ENCODE assay signal across 19 cellular contexts in genomic region chr13:51311957-51312520, GRCh38. TPM values are rescaled to one million over a fixed set of nuclear protein-coding genes. Genes with fewer than 3 reads are reported as not detected.
"Had no signal": no experiment of that assay in that cellular context is flagged by ENCODE, and none has a peak within 500 bp of the region (broad histone marks: within the 10 kb centered on the region; RNA-seq: fewer than 3 reads in every experiment).

No MANE protein-coding gene starts in this region.

- H3K4me3 ChIP-seq: body of pancreas, colonic mucosa had no signal

- ATAC-seq: activated T-cell treated with anti-CD3 and anti-CD28 coated beads, Interleukin-2, amount 50 U/mL, for 72 hours; body of pancreas; left ventricle myocardium superior; naive thymus-derived CD8-positive, alpha-beta T cell; sciatic nerve; stimulated activated naive CD8-positive, alpha-beta T cell treated with anti-CD3 and anti-CD28 coated beads, Interleukin-15, amount 100 ng/mL, for 72 hours; T-helper 17 cell had no signal

- H3K27ac ChIP-seq: body of pancreas, colonic mucosa, epithelial cell of prostate had no signal

- DNase-seq: activated CD4-positive, alpha-beta T cell treated with anti-CD3 and anti-CD28 coated beads, Interleukin-2, amount 10 ng/mL, durations not matched to agents 7 days and 5 days; activated CD8-positive, alpha-beta memory T cell treated with anti-CD3 and anti-CD28 coated beads, Interleukin-2, amount 50 U/mL, for 48 hours; activated gamma-delta T cell; activated T-cell treated with anti-CD3 and anti-CD28 coated beads, Interleukin-2, amount 50 U/mL, for 72 hours; amniotic stem cell; body of pancreas; central memory CD4-positive, alpha-beta T cell; colonic mucosa; effector CD8-positive, alpha-beta T cell; kidney; left ventricle myocardium superior; mesenchymal stem cell; naive thymus-derived CD8-positive, alpha-beta T cell; stimulated activated naive CD8-positive, alpha-beta T cell treated with anti-CD3 and anti-CD28 coated beads, Interleukin-15, amount 100 ng/mL, for 72 hours; T-helper 17 cell had no signal

- H3K9me3 ChIP-seq: body of pancreas, colonic mucosa had no signal

- H3K27me3 ChIP-seq: body of pancreas, colonic mucosa had no signal

- H3K36me3 ChIP-seq: colonic mucosa had no signal

- H3K4me1 ChIP-seq: body of pancreas, colonic mucosa had no signal

RNA-seq across cellular contexts. Expression of gene SERPINE3, which starts 27.5 kb away (rescaled TPM):
- total RNA-seq: activated CD4-positive, alpha-beta T cell treated with anti-CD3 and anti-CD28 coated beads, Interleukin-2, amount 10 ng/mL, durations not matched to agents 7 days and 5 days; activated T-cell treated with anti-CD3 and anti-CD28 coated beads, Interleukin-2, amount 50 U/mL, for 72 hours; body of pancreas; colonic mucosa; kidney; left ventricle myocardium superior; mucosa of gallbladder; naive thymus-derived CD8-positive, alpha-beta T cell; progenitor cell of endocrine pancreas; T-helper 17 cell had no signal
